8 cellular contexts compared by ENCODE assay signal in the genomic region with DNA sequence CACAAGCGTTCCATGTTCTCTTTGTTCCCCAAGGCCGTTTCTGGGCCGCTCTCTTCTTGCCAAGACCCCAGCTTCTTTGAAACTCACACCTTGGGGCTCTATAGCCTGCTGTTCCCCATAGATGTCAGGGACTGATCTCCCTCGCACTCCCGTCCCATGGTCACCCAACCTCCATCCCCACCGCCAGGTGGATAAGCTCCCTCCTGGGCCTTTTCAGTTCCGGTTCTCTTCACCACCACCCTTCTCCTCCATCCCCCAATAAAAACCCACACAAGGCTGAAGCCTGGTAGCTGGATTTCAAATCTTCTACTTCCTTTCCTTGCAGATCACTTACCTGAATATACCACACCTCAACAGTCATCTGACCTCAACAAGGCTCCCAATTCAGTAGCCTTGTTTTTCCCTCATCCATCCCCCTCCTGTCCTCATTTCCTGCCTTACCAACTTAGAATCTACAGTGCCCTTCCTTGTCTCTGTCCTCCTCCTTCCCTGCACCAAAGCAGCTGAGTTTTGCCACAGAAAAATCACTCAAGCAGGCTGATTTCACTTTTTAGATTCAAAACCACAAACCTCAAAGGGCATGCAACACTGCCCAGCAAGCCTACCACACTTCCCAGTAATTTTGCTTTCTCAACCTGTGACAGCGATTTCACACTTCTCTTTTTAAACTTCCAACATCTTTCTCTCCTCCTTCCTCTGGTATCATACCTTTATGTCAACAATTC. TPM values are rescaled to one million over a fixed set of nuclear protein-coding genes. Genes with fewer than 3 reads are reported as not detected.
DNase-seq lines count a peak whose midpoint lies in the region; ATAC-seq and TF ChIP-seq lines count a peak whose summit lies in the region.

No MANE protein-coding gene starts in this region.

- no peaks in the 10 kb centered on the region for H3K36me3 ChIP-seq in colonic mucosa

- no peaks in the 10 kb centered on the region for H3K9me3 ChIP-seq in colonic mucosa

- no peak for TF ChIP-seq CTCF in choroid plexus epithelial cell (conservative IDR thresholded peaks at IDR 0.05; ENCODE audit: low read depth, low read length)
- no peak for TF ChIP-seq CTCF in colonic mucosa (IDR thresholded peaks at IDR 0.05)

- no peak overlapping the region for H3K9ac ChIP-seq in colonic mucosa (ENCODE audit: low read depth in 2 of 2, low read length in 2 of 2)

- H3K4me3 ChIP-seq in choroid plexus epithelial cell (ENCODE audit: low read depth, low read length) (no peak overlapping the region), colonic mucosa (no peak overlapping the region)

- H3K27ac ChIP-seq in colonic mucosa: no peak overlapping the region

- intact Hi-C loops in colonic mucosa (cut with DNase I): no loop called here

- H3K27me3 ChIP-seq in colonic mucosa: no peaks in the 10 kb centered on the region

- ATAC-seq in GM19328 (IDR thresholded peaks at IDR 0.05; ENCODE audit: unreplicated experiment) (peak; percentile 52), HG03457 (IDR thresholded peaks at IDR 0.05; ENCODE audit: unreplicated experiment) (peak; percentile 68)

- DNase-seq in AML-193 (lab: John Stamatoyannopoulos, UW): peak; percentile 62 to 70
- peak; percentile 69 for DNase-seq in choroid plexus epithelial cell (ENCODE audit: low read depth)
- DNase-seq in UCSD-AML1 (lab: John Stamatoyannopoulos, UW; ENCODE audit: unreplicated experiment): no peak
- no peak for DNase-seq in NCI-H146 treated with DMSO at 0.1 percent for 48 hours (lab: John Stamatoyannopoulos, UW; ENCODE audit: unreplicated experiment)
- no peak for DNase-seq in middle frontal gyrus (ENCODE audit: extremely low spot score, low spot score)
- no peak for DNase-seq in colonic mucosa

- H3K4me1 ChIP-seq in colonic mucosa: no peaks in the 10 kb centered on the region

RNA-seq across cellular contexts. Expression of gene SLC37A3, which starts 7.7 kb away (rescaled TPM):
- 10 to 100 TPM; 47.8 to 52.9 TPM for total RNA-seq in colonic mucosa

RNA-seq across cellular contexts. Expression of gene RAB19, which starts 13.2 kb away (rescaled TPM):
- 10 to 100 TPM; 18.8 to 22.7 TPM for total RNA-seq in colonic mucosa

Comparison
In these comparisons a context has a peak if more than half of its experiments do, and no peak if none do; other contexts are left out.
1. DNase-seq: peak in AML-193 (2 of 2) and choroid plexus epithelial cell (single experiment); none in UCSD-AML1 (single experiment), NCI-H146 treated with DMSO at 0.1 percent for 48 hours (single experiment), middle frontal gyrus (single experiment) and colonic mucosa (single experiment).